Comparison of ENCODE assay signal across 8 cellular contexts in the genomic region with DNA sequence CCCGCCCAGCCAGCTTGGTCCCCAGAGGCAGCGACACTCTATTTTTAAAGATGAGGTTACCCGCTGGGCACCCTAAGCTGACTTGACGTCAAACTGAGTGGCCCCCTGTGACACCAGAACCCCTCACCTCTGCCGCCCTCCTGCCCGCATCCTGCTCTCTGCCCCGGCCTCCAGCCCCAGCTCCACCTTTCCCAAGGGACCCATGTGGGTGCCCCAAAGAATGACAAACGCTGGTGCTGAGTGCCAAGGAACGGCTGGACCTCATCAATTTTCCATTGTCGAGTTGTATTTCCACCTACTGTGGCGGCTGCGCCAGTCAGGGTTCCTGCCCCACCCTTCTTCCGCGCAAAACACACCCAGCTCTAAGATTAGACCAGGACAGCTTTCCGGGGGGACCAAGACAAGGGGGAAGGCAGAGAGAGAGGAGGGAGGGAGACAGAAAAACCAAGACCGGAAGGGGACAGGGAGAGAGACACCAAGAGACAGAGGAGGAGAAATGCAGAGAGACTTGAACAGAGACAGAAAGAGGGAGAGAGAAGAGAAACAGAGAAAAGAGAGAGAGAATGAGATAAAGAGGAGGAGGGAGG. TPM values are rescaled to one million over a fixed set of nuclear protein-coding genes. Genes with fewer than 3 reads are reported as not detected.
DNase-seq lines count a peak whose midpoint lies in the region; ATAC-seq and TF ChIP-seq lines count a peak whose summit lies in the region.

No MANE protein-coding gene starts in this region.

- H3K4me1 ChIP-seq in right cardiac atrium (ENCODE audit: control insufficient read depth, insufficient read depth, low read length): peaks cover 1% of the 10 kb centered on the region
- peaks cover 0 to 23% (median 8%) of the 10 kb centered on the region in 4 donors for H3K4me1 ChIP-seq in stomach

- H3K27ac ChIP-seq in right cardiac atrium (ENCODE audit: low read length) (peak overlapping the region; percentile 81), stomach (peak overlapping the region in 4 of 5 donors; percentile 68 to 86 (median 77))

- H3K9me3 ChIP-seq in right cardiac atrium (ENCODE audit: control insufficient read depth, low read length) (no peaks in the 10 kb centered on the region), stomach (no peaks in the 10 kb centered on the region)

- no peak for TF ChIP-seq CTCF in activated CD8-positive, alpha-beta T cell treated with anti-CD3 and anti-CD28 coated beads for 36 hours (IDR thresholded peaks at IDR 0.05)
- TF ChIP-seq CTCF in stomach (IDR thresholded peaks at IDR 0.05): no peak

- peak overlapping the region; percentile 66 for H3K4me3 ChIP-seq in right cardiac atrium (ENCODE audit: low read length)
- peak overlapping the region; percentile 64 to 81 (median 74) for H3K4me3 ChIP-seq in stomach

- peaks cover 39% of the 10 kb centered on the region for H3K4me1 Mint-ChIP-seq in activated CD8-positive, alpha-beta T cell treated with anti-CD3 and anti-CD28 coated beads for 36 hours (ENCODE audit: low read depth)

- WGBS in right cardiac atrium: 49% methylated on average over 16 of the region's 16 CpGs
- WGBS in stomach, 5 donors: 14 to 40% (median 31%) methylated on average over 9 to 16 of the region's 16 CpGs

- no peak for TF ChIP-seq POLR2A in stomach (IDR thresholded peaks at IDR 0.05)

- no peak for TF ChIP-seq EP300 in stomach (IDR thresholded peaks at IDR 0.05)

- intact Hi-C loops in activated CD8-positive, alpha-beta T cell treated with anti-CD3 and anti-CD28 coated beads for 36 hours (cut with micrococcal nuclease): no loop called here
- intact Hi-C loops in right cardiac atrium (cut with DNase I): no loop called here
- intact Hi-C loops in stomach (cut with DNase I; ENCODE audit: low total_unique reads): no loop called here

- peaks cover 2% of the 10 kb centered on the region for H3K9me3 Mint-ChIP-seq in activated CD8-positive, alpha-beta T cell treated with anti-CD3 and anti-CD28 coated beads for 36 hours

- CTCF ChIA-PET in activated CD8-positive, alpha-beta T cell treated with anti-CD3 and anti-CD28 coated beads for 36 hours (lab: Charles Lee): interaction anchor here (0.8 kb wide), 1 partner anchor 10 kb away, joined by 3 read pairs; no protein-coding TSS in a partner anchor

- H3K27me3 Mint-ChIP-seq in activated CD8-positive, alpha-beta T cell treated with anti-CD3 and anti-CD28 coated beads for 36 hours: no peaks in the 10 kb centered on the region

- POLR2A ChIA-PET in activated CD8-positive, alpha-beta T cell treated with anti-CD3 and anti-CD28 coated beads for 36 hours (lab: Charles Lee): interaction anchor here (1.0 kb wide), 1 partner anchor 16 kb away, joined by 3 read pairs; no protein-coding TSS in a partner anchor

- no peak for ATAC-seq in activated CD8-positive, alpha-beta T cell treated with anti-CD3 and anti-CD28 coated beads for 36 hours
- peak; percentile 38 to 74 for ATAC-seq in right cardiac atrium
- ATAC-seq in GM21360 (IDR thresholded peaks at IDR 0.05; ENCODE audit: unreplicated experiment): no peak
- no peak for ATAC-seq in GM18861 (IDR thresholded peaks at IDR 0.05; ENCODE audit: unreplicated experiment)

- DNase-seq in activated T-cell treated with anti-CD3 and anti-CD28 coated beads, Interleukin-2, amount 50 U/mL, for 1 hour: peak; percentile 58
- no peak for DNase-seq in activated T-cell treated with anti-CD3 and anti-CD28 coated beads for 4 hours
- DNase-seq in activated CD8-positive, alpha-beta T cell treated with anti-CD3 and anti-CD28 coated beads for 36 hours: peak; percentile 6
- peak in 2 of 3 donors; percentile 46 to 59 for DNase-seq in right cardiac atrium
- DNase-seq in stomach: no peak
- DNase-seq in GDM1 (lab: John Stamatoyannopoulos, UW): no peak

- no peaks in the 10 kb centered on the region for H3K36me3 ChIP-seq in stomach

- peak overlapping the region; percentile 89 for H3K27ac Mint-ChIP-seq in activated CD8-positive, alpha-beta T cell treated with anti-CD3 and anti-CD28 coated beads for 36 hours

- peaks cover 24% of the 10 kb centered on the region for H3K36me3 Mint-ChIP-seq in activated CD8-positive, alpha-beta T cell treated with anti-CD3 and anti-CD28 coated beads for 36 hours (ENCODE audit: low read depth)

- H3K27me3 ChIP-seq in right cardiac atrium (ENCODE audit: control insufficient read depth, insufficient read depth) (no peaks in the 10 kb centered on the region), stomach (peaks cover 0 to 14% (median 0%) of the 10 kb centered on the region in 3 donors)

- peak overlapping the region; percentile 86 for H3K4me3 Mint-ChIP-seq in activated CD8-positive, alpha-beta T cell treated with anti-CD3 and anti-CD28 coated beads for 36 hours

RNA-seq across cellular contexts. Expression of a gene that starts 2.0 kb away (rescaled TPM):
- 10 to 100 TPM; 54.4 to 59.9 TPM for total RNA-seq in activated CD8-positive, alpha-beta T cell treated with anti-CD3 and anti-CD28 coated beads for 36 hours
- total RNA-seq in right cardiac atrium (1 to 10 TPM; 4.2 to 6.4 (median 4.7) TPM), stomach (10 to 100 TPM in 2 of 5 donors, 1 to 10 TPM in 3; 8.6 to 56.5 (median 9.9) TPM)
- polyA plus RNA-seq in right cardiac atrium (1.6 TPM), stomach (1 to 10 TPM; 2.4 to 4.3 (median 3.0) TPM)

Comparison
In these comparisons a context has a peak if more than half of its experiments do, and no peak if none do; other contexts are left out.
1. DNase-seq: peak in activated T-cell treated with anti-CD3 and anti-CD28 coated beads, Interleukin-2, amount 50 U/mL, for 1 hour (single experiment), activated CD8-positive, alpha-beta T cell treated with anti-CD3 and anti-CD28 coated beads for 36 hours (single experiment) and right cardiac atrium (2 of 3); none in activated T-cell treated with anti-CD3 and anti-CD28 coated beads for 4 hours (single experiment), stomach (single experiment) and GDM1 (single experiment).
2. ATAC-seq: peak in right cardiac atrium (2 of 2); none in activated CD8-positive, alpha-beta T cell treated with anti-CD3 and anti-CD28 coated beads for 36 hours (single experiment), GM21360 (single experiment) and GM18861 (single experiment).